Comparison of ENCODE assay signal across 12 cellular contexts in genomic region chr1:99005537-99005942, GRCh38. TPM values are rescaled to one million over a fixed set of nuclear protein-coding genes. Genes with fewer than 3 reads are reported as not detected.
DNase-seq lines count a peak whose midpoint lies in the region; ATAC-seq and TF ChIP-seq lines count a peak whose summit lies in the region.
"Had no signal": no experiment of that assay in that cellular context is flagged by ENCODE, and none has a peak within 500 bp of the region (broad histone marks: within the 10 kb centered on the region; RNA-seq: fewer than 3 reads in every experiment).

No MANE protein-coding gene starts in this region.

- H3K27me3 Mint-ChIP-seq in activated naive CD4-positive, alpha-beta T cell treated with anti-CD3 and anti-CD28 coated beads, Interleukin-2, amount 50 U/mL, for 24 hours, result peaks cover 23% of the 10 kb centered on the region
- peaks cover 44% of the 10 kb centered on the region for H3K27me3 Mint-ChIP-seq in WTC11 (ENCODE audit: low read depth)

- H3K4me3 Mint-ChIP-seq in activated naive CD4-positive, alpha-beta T cell treated with anti-CD3 and anti-CD28 coated beads, Interleukin-2, amount 50 U/mL, for 24 hours, result peak overlapping the region; percentile 73
- H3K4me3 Mint-ChIP-seq in WTC11, result peak overlapping the region; percentile 75

- CTCF ChIA-PET in WTC11 (lab: Charles Lee), result interaction anchor here (1.0 to 1.3 kb wide), 2 partner anchors 14 to 212 kb away, joined by 3 read pairs; no protein-coding TSS in a partner anchor

- H3K36me3 Mint-ChIP-seq in activated naive CD4-positive, alpha-beta T cell treated with anti-CD3 and anti-CD28 coated beads, Interleukin-2, amount 50 U/mL, for 24 hours, result no peaks in the 10 kb centered on the region
- no peaks in the 10 kb centered on the region for H3K36me3 Mint-ChIP-seq in WTC11

- H3K9me3 ChIP-seq in iPS-18c (ENCODE audit: control insufficient read depth, insufficient read depth, low read length) (no peaks in the 10 kb centered on the region), ascending aorta (no peaks in the 10 kb centered on the region)
- H3K9me3 ChIP-seq: breast epithelium had no signal

- no peaks in the 10 kb centered on the region for H3K9me3 Mint-ChIP-seq in activated naive CD4-positive, alpha-beta T cell treated with anti-CD3 and anti-CD28 coated beads, Interleukin-2, amount 50 U/mL, for 24 hours
- H3K9me3 Mint-ChIP-seq in WTC11, result no peaks in the 10 kb centered on the region

- H3K4me1 Mint-ChIP-seq in activated naive CD4-positive, alpha-beta T cell treated with anti-CD3 and anti-CD28 coated beads, Interleukin-2, amount 50 U/mL, for 24 hours, result peaks cover 3% of the 10 kb centered on the region
- peaks cover 11% of the 10 kb centered on the region for H3K4me1 Mint-ChIP-seq in WTC11

- intact Hi-C loops in ascending aorta (cut with DNase I), result no loop called here

- H3K4me1 ChIP-seq in ascending aorta, result no peaks in the 10 kb centered on the region
- H3K4me1 ChIP-seq: breast epithelium had no signal

- ATAC-seq in WTC11, result peak; percentile 48

- H3K27ac Mint-ChIP-seq in activated naive CD4-positive, alpha-beta T cell treated with anti-CD3 and anti-CD28 coated beads, Interleukin-2, amount 50 U/mL, for 24 hours, result no peak overlapping the region
- H3K27ac Mint-ChIP-seq in WTC11, result no peak overlapping the region

- H3K4me3 ChIP-seq in iPS-18c (ENCODE audit: insufficient read depth, low read depth, low read length) (peak overlapping the region; percentile 71), ascending aorta (no peak overlapping the region)

- H3K27me3 ChIP-seq in ascending aorta, result no peaks in the 10 kb centered on the region

- POLR2A ChIA-PET in WTC11 (lab: Charles Lee), result no interaction called here

- H3K27ac ChIP-seq in ascending aorta, result no peak overlapping the region
- H3K27ac ChIP-seq: breast epithelium had no signal

- H3K36me3 ChIP-seq in ascending aorta, result no peaks in the 10 kb centered on the region
- H3K36me3 ChIP-seq: breast epithelium had no signal

- no peak for DNase-seq in activated naive CD4-positive, alpha-beta T cell (lab: John Stamatoyannopoulos, UW)
- DNase-seq in WTC11 (ENCODE audit: low spot score) (peak; percentile 29), superior temporal gyrus (ENCODE audit: extremely low spot score) (peak; percentile 60), ascending aorta (ENCODE audit: low spot score in 2 of 2) (no peak)
- DNase-seq in stimulated activated CD8-positive, alpha-beta memory T cell treated with anti-CD3 and anti-CD28 coated beads, Interleukin-4, amount 100 ng/mL, for 48 hours, result no peak
- DNase-seq in stimulated activated naive CD4-positive, alpha-beta T cell (lab: John Stamatoyannopoulos, UW), result no peak
- DNase-seq: midbrain, NCI-H2107 had no signal

- no peak for TF ChIP-seq CTCF in WTC11 (IDR thresholded peaks at IDR 0.05)
- no peak for TF ChIP-seq CTCF in ascending aorta (IDR thresholded peaks at IDR 0.05)

TF ChIP-seq in WTC11, 78 proteins besides CTCF, POLR2A, EP300 and RAD21 (continues in another document):
- no peak for TF ChIP-seq ZBTB43 (CRISPR knock-in tag; IDR thresholded peaks at IDR 0.05)
- TF ChIP-seq RELA (CRISPR knock-in tag; IDR thresholded peaks at IDR 0.05; ENCODE audit: borderline replicate concordance), result no peak
- no peak for TF ChIP-seq ATF1 (CRISPR knock-in tag; IDR thresholded peaks at IDR 0.05)
- no peak for TF ChIP-seq USF2 (CRISPR knock-in tag; IDR thresholded peaks at IDR 0.05)
- no peak for TF ChIP-seq NR1H2 (CRISPR knock-in tag; IDR thresholded peaks at IDR 0.05)
- no peak for TF ChIP-seq SMAD4 (CRISPR knock-in tag; IDR thresholded peaks at IDR 0.05)
- TF ChIP-seq GABPB1 (CRISPR knock-in tag; IDR thresholded peaks at IDR 0.05), result no peak
- no peak for TF ChIP-seq PRDM15 (CRISPR knock-in tag; IDR thresholded peaks at IDR 0.05)
- TF ChIP-seq ATF6 (CRISPR knock-in tag; IDR thresholded peaks at IDR 0.05), result no peak
- TF ChIP-seq PREB (CRISPR knock-in tag; IDR thresholded peaks at IDR 0.05; ENCODE audit: borderline replicate concordance), result no peak
- no peak for TF ChIP-seq NFE2L1 (CRISPR knock-in tag; IDR thresholded peaks at IDR 0.05)
- TF ChIP-seq TEAD1 (CRISPR knock-in tag; IDR thresholded peaks at IDR 0.05), result no peak
- no peak for TF ChIP-seq ZNF396 (CRISPR knock-in tag; IDR thresholded peaks at IDR 0.05; ENCODE audit: borderline replicate concordance)
- no peak for TF ChIP-seq NR2C2 (CRISPR knock-in tag; IDR thresholded peaks at IDR 0.05)
- TF ChIP-seq HMGA2 (CRISPR knock-in tag; IDR thresholded peaks at IDR 0.05), result no peak
- TF ChIP-seq IRF2 (CRISPR knock-in tag; IDR thresholded peaks at IDR 0.05; ENCODE audit: borderline replicate concordance, low read depth), result no peak
- TF ChIP-seq ATF3 (CRISPR knock-in tag; conservative IDR thresholded peaks at IDR 0.05), result no peak

RNA-seq across cellular contexts. Expression of gene PLPPR5, which starts 0.9 kb away (rescaled TPM):
- 1.6 to 2.2 TPM (median 2.0 TPM) in 3 replicates for total RNA-seq in WTC11 (2021)
- total RNA-seq in ascending aorta, result not detected
- total RNA-seq: breast epithelium, Right ventricle myocardium superior had no signal

Comparison
In these comparisons a context has a peak if more than half of its experiments do, and no peak if none do; other contexts are left out.
1. DNase-seq: peak in WTC11 (single experiment) and superior temporal gyrus (single experiment); none in activated naive CD4-positive, alpha-beta T cell (0 of 4), stimulated activated CD8-positive, alpha-beta memory T cell treated with anti-CD3 and anti-CD28 coated beads, Interleukin-4, amount 100 ng/mL, for 48 hours (single experiment), ascending aorta (0 of 2) and stimulated activated naive CD4-positive, alpha-beta T cell (0 of 6).